9 cellular contexts compared by ENCODE assay signal in genomic region chr9:33162721-33163311, GRCh38. TPM values are rescaled to one million over a fixed set of nuclear protein-coding genes. Genes with fewer than 3 reads are reported as not detected.
DNase-seq lines count a peak whose midpoint lies in the region; ATAC-seq, FAIRE-seq and TF ChIP-seq lines count a peak whose summit lies in the region.
"Had no signal": no experiment of that assay in that cellular context is flagged by ENCODE, and none has a peak within 500 bp of the region (broad histone marks: within the 10 kb centered on the region; RNA-seq: fewer than 3 reads in every experiment).

No MANE protein-coding gene starts in this region.

- peaks cover 16% of the 10 kb centered on the region for H3K36me3 Mint-ChIP-seq in activated CD4-positive, alpha-beta T cell treated with anti-CD3 and anti-CD28 coated beads, Interleukin-2, amount 10 ng/mL, durations not matched to agents 7 days and 5 days (ENCODE audit: low read depth)
- H3K36me3 Mint-ChIP-seq in astrocyte (ENCODE audit: low read depth, unreplicated experiment), result no peaks in the 10 kb centered on the region
- H3K36me3 Mint-ChIP-seq: neural progenitor cell had no signal

- H3K4me3 ChIP-seq in astrocyte (ENCODE audit: insufficient read depth, low read depth, low read length) (no peak overlapping the region), HepG2 (replicated peaks in 1 of 3; ENCODE audit: insufficient read depth in 1 of 3, low read depth in 2 of 3, low read length in 3 of 3) (peak overlapping the region; percentile 2 to 59 (median 28)), tibial artery (peak overlapping the region; percentile 92)
- H3K4me3 ChIP-seq: neural progenitor cell had no signal

- H3K27me3 ChIP-seq in astrocyte (ENCODE audit: insufficient read depth, low read length) (no peaks in the 10 kb centered on the region), HepG2 (ENCODE audit: control insufficient read depth in 1 of 2, insufficient read depth in 2 of 2, low read length in 2 of 2) (no peaks in the 10 kb centered on the region; a peak in 1 of 5 replicates), tibial artery (no peaks in the 10 kb centered on the region)

- peaks cover 79% of the 10 kb centered on the region for H3K4me1 Mint-ChIP-seq in activated CD4-positive, alpha-beta T cell treated with anti-CD3 and anti-CD28 coated beads, Interleukin-2, amount 10 ng/mL, durations not matched to agents 7 days and 5 days
- peaks cover 66% of the 10 kb centered on the region for H3K4me1 Mint-ChIP-seq in astrocyte (ENCODE audit: low read depth, unreplicated experiment)

- DNase-seq in activated CD4-positive, alpha-beta T cell treated with anti-CD3 and anti-CD28 coated beads, Interleukin-2, amount 10 ng/mL, durations not matched to agents 7 days and 5 days, result no peak
- no peak for DNase-seq in activated CD4-positive, alpha-beta T cell treated with anti-CD3 and anti-CD28 coated beads for 48 hours
- peak; percentile 54 for DNase-seq in astrocyte (ENCODE audit: low read depth)
- peak; percentile 76 for DNase-seq in HepG2 (ENCODE audit: low spot score)
- DNase-seq in tibial artery, result peak; percentile 81 to 87
- DNase-seq in mucosa of gallbladder (ENCODE audit: low spot score), result no peak
- no peak for DNase-seq in AG08396 (ENCODE audit: low spot score)

- H3K9me3 ChIP-seq in astrocyte (ENCODE audit: insufficient read depth, low read depth, low read length) (no peaks in the 10 kb centered on the region), HepG2 (ENCODE audit: low read length) (no peaks in the 10 kb centered on the region), tibial artery (no peaks in the 10 kb centered on the region)

- H3K9ac ChIP-seq in astrocyte (ENCODE audit: low read length) (no peak overlapping the region), HepG2 (ENCODE audit: insufficient read depth, low read depth, low read length) (peak overlapping the region; percentile 48)
- H3K9ac ChIP-seq: neural progenitor cell had no signal

- no peaks in the 10 kb centered on the region for H3K27me3 Mint-ChIP-seq in activated CD4-positive, alpha-beta T cell treated with anti-CD3 and anti-CD28 coated beads, Interleukin-2, amount 10 ng/mL, durations not matched to agents 7 days and 5 days
- H3K27me3 Mint-ChIP-seq in astrocyte (ENCODE audit: low read depth, unreplicated experiment), result no peaks in the 10 kb centered on the region

- peak overlapping the region; percentile 50 for H3K27ac Mint-ChIP-seq in activated CD4-positive, alpha-beta T cell treated with anti-CD3 and anti-CD28 coated beads, Interleukin-2, amount 10 ng/mL, durations not matched to agents 7 days and 5 days
- peak overlapping the region; percentile 47 for H3K27ac Mint-ChIP-seq in astrocyte (ENCODE audit: unreplicated experiment)
- H3K27ac Mint-ChIP-seq: neural progenitor cell had no signal

- 6% methylated on average over 8 of the region's 9 CpGs for WGBS in HepG2 (ENCODE audit: low lambda C conversion rate)

- no peak for TF ChIP-seq RAD21 in HepG2 (CRISPR knock-in tag; IDR thresholded peaks at IDR 0.05)

- no peak for TF ChIP-seq CTCF in astrocyte (IDR thresholded peaks at IDR 0.05; ENCODE audit: insufficient read depth, low read depth, low read length)
- no peak for TF ChIP-seq CTCF in HepG2 (CRISPR knock-in tag; IDR thresholded peaks at IDR 0.05)
- no peak for TF ChIP-seq CTCF in tibial artery (IDR thresholded peaks at IDR 0.05)

- intact Hi-C loops in HepG2 (cut with micrococcal nuclease; ENCODE audit: unreplicated experiment), result loop anchor here (2.0 kb wide), 1 partner anchor 22 kb away; no protein-coding TSS in a partner anchor
- intact Hi-C loops in tibial artery (cut with DNase I; ENCODE audit: low total_unique reads), result no loop called here

- TF ChIP-seq EP300 in HepG2 (IDR thresholded peaks at IDR 0.05; ENCODE audit: low read depth in 2 of 2, low read length in 2 of 2) (peak in 1 of 2 experiments; percentile 52; a peak in 1 of 4 replicates), HepG2 (CRISPR knock-in tag; IDR thresholded peaks at IDR 0.05; ENCODE audit: borderline replicate concordance) (no peak)

- H3K36me3 ChIP-seq in astrocyte (ENCODE audit: insufficient read depth, low read length), result no peaks in the 10 kb centered on the region
- no peaks in the 10 kb centered on the region for H3K36me3 ChIP-seq in HepG2 (replicated peaks in 1 of 2; ENCODE audit: control insufficient read depth in 1 of 2, insufficient read depth in 2 of 2, low read length in 2 of 2)
- no peaks in the 10 kb centered on the region for H3K36me3 ChIP-seq in tibial artery
- H3K36me3 ChIP-seq: neural progenitor cell had no signal

- H2AFZ ChIP-seq in astrocyte (ENCODE audit: low read depth, low read length), result no peak overlapping the region
- no peak overlapping the region for H2AFZ ChIP-seq in HepG2 (ENCODE audit: low read length)
- H2AFZ ChIP-seq: neural progenitor cell had no signal

- POLR2A ChIA-PET in activated CD4-positive, alpha-beta T cell treated with anti-CD3 and anti-CD28 coated beads, Interleukin-2, amount 10 ng/mL, durations not matched to agents 7 days and 5 days (lab: Charles Lee), result no interaction called here
- POLR2A ChIA-PET in HepG2 (lab: Yijun Ruan, JAX), result interaction anchor here (1.0 to 2.1 kb wide), 5 partner anchors 10 to 138 kb away, joined by 3 to 11 read pairs (median 9); partner anchors contain the start of genes DNAJA1 and SMU1

- peaks cover 69% of the 10 kb centered on the region for H3K4me1 ChIP-seq in astrocyte (ENCODE audit: insufficient read depth, low read length)
- peaks cover 87% of the 10 kb centered on the region for H3K4me1 ChIP-seq in HepG2 (ENCODE audit: insufficient read depth, low read length)
- H3K4me1 ChIP-seq in tibial artery, result peaks cover 14 to 76% (median 67%) of the 10 kb centered on the region in 4 donors

- H4K20me1 ChIP-seq in astrocyte (ENCODE audit: insufficient read depth, low read length) (peaks cover 26% of the 10 kb centered on the region), HepG2 (ENCODE audit: insufficient read depth, low read length) (peaks cover 62% of the 10 kb centered on the region)

- no peak overlapping the region for H3K4me3 Mint-ChIP-seq in activated CD4-positive, alpha-beta T cell treated with anti-CD3 and anti-CD28 coated beads, Interleukin-2, amount 10 ng/mL, durations not matched to agents 7 days and 5 days
- H3K4me3 Mint-ChIP-seq in astrocyte (ENCODE audit: unreplicated experiment), result peak overlapping the region; percentile 61

- no peaks in the 10 kb centered on the region for H3K9me3 Mint-ChIP-seq in activated CD4-positive, alpha-beta T cell treated with anti-CD3 and anti-CD28 coated beads, Interleukin-2, amount 10 ng/mL, durations not matched to agents 7 days and 5 days
- no peaks in the 10 kb centered on the region for H3K9me3 Mint-ChIP-seq in astrocyte (ENCODE audit: unreplicated experiment)
- H3K9me3 Mint-ChIP-seq: neural progenitor cell had no signal

- in situ Hi-C loops in HepG2 (cut with HindIII; ENCODE audit: extremely low pct_ligation_motif_present, low pct_unique_long_range_greater_than_20kb), result no loop called here

- H3K4me2 ChIP-seq in astrocyte (ENCODE audit: low read length), result peak overlapping the region; percentile 94
- peak overlapping the region; percentile 86 for H3K4me2 ChIP-seq in HepG2 (ENCODE audit: low read depth, low read length)
- H3K4me2 ChIP-seq: neural progenitor cell had no signal

- CTCF ChIA-PET in activated CD4-positive, alpha-beta T cell treated with anti-CD3 and anti-CD28 coated beads, Interleukin-2, amount 10 ng/mL, durations not matched to agents 7 days and 5 days (lab: Charles Lee), result interaction anchor here (1.1 to 1.8 kb wide), 2 partner anchors 12 to 27 kb away, joined by 3 to 5 read pairs; no protein-coding TSS in a partner anchor
- CTCF ChIA-PET in HepG2 (lab: Yijun Ruan, JAX; ENCODE audit: low intra/inter-chr PET ratio, low total read pairs), result no interaction called here

- H3K79me2 ChIP-seq in astrocyte (ENCODE audit: insufficient read depth, low read length) (peaks cover 88% of the 10 kb centered on the region), HepG2 (ENCODE audit: insufficient read depth, low read length) (peaks cover 87% of the 10 kb centered on the region)

- no peak; a peak in 1 of 4 replicates for TF ChIP-seq POLR2A in HepG2 (IDR thresholded peaks at IDR 0.05; ENCODE audit: insufficient read depth in 1 of 2, low read depth in 2 of 2, low read length in 2 of 2)

- H3K27ac ChIP-seq in astrocyte (ENCODE audit: low read depth, low read length) (peak overlapping the region; percentile 97), HepG2 (ENCODE audit: extremely low read length, insufficient read depth, low read length) (peak overlapping the region; percentile 61), tibial artery (peak overlapping the region; percentile 95 to 98)
- H3K27ac ChIP-seq: neural progenitor cell had no signal

- ATAC-seq in HepG2, result peak; percentile 17
- no peak for ATAC-seq in HG03045 (IDR thresholded peaks at IDR 0.05; ENCODE audit: unreplicated experiment)

- FAIRE-seq in astrocyte (lab: Jason Lieb, UNC), result no peak
- peak; percentile 78 for FAIRE-seq in HepG2 (lab: Jason Lieb, UNC)

- no TSS peak for BruUV-seq in HepG2 (replicated peaks; lab: Mats Ljungman, UMichigan)

RNA-seq across cellular contexts. Expression of gene B4GALT1, which starts 4.3 kb away (rescaled TPM):
- total RNA-seq in activated CD4-positive, alpha-beta T cell treated with anti-CD3 and anti-CD28 coated beads, Interleukin-2, amount 10 ng/mL, durations not matched to agents 7 days and 5 days, result 10 to 100 TPM; 38.8 to 42.4 TPM
- 93.1 and 103 TPM in 2 replicates for total RNA-seq in astrocyte
- 15.7 TPM in 2 replicates for total RNA-seq in HepG2 (2016; rRNA removed; fragmentation: Illumina TruSeq; extraction: Trizol)
- total RNA-seq in HepG2 (2016; cell fraction: cytosol; rRNA removed; fragmentation: Illumina TruSeq; extraction: Trizol; ENCODE audit: low read depth), result 3.3 and 3.4 TPM in 2 replicates
- total RNA-seq in HepG2 (2016; cell fraction: insoluble cytoplasmic fraction; rRNA removed; fragmentation: Illumina TruSeq; extraction: Trizol), result 13.5 and 16.1 TPM in 2 replicates
- total RNA-seq in HepG2 (2016; cell fraction: membrane; rRNA removed; fragmentation: Illumina TruSeq; extraction: Trizol), result 19.9 and 20.6 TPM in 2 replicates
- total RNA-seq in HepG2 (2016; cell fraction: nucleus; rRNA removed; fragmentation: Illumina TruSeq; extraction: Trizol), result 22.5 and 25.2 TPM in 2 replicates
- 33.5 and 37.5 TPM in 2 replicates for polyA plus RNA-seq in HepG2 (2011; rRNA removed)
- polyA plus RNA-seq in HepG2 (2011; cell fraction: cytosol; rRNA removed), result 35.6 and 46.0 TPM in 2 replicates
- polyA plus RNA-seq in HepG2 (2011; cell fraction: nucleus; rRNA removed), result 14.7 and 19.1 TPM in 2 replicates
- polyA plus RNA-seq in HepG2 (2012), result 57.7 and 61.1 TPM in 2 replicates
- 5.0 and 5.4 TPM in 2 replicates for polyA plus RNA-seq in HepG2 (2016; cell fraction: cytosol; fragmentation: Illumina TruSeq; extraction: Trizol; ENCODE audit: low read depth)
- polyA plus RNA-seq in HepG2 (2016; cell fraction: insoluble cytoplasmic fraction; fragmentation: Illumina TruSeq; extraction: Trizol; ENCODE audit: low read depth), result 21.1 and 25.1 TPM in 2 replicates
- polyA plus RNA-seq in HepG2 (2016; cell fraction: membrane; fragmentation: Illumina TruSeq; extraction: Trizol; ENCODE audit: low read depth), result 21.2 TPM in 2 replicates
- polyA plus RNA-seq in HepG2 (2016; cell fraction: nucleus; fragmentation: Illumina TruSeq; extraction: Trizol; ENCODE audit: insufficient read depth, low read depth), result 40.6 and 42.3 TPM in 2 replicates
- 78.3 and 316 TPM in 2 replicates for polyA minus RNA-seq in HepG2 (2011; rRNA and poly(A)+ RNA removed; ENCODE audit: low replicate concordance)
- polyA minus RNA-seq in HepG2 (2011; cell fraction: cytosol; rRNA and poly(A)+ RNA removed), result 35.8 and 41.0 TPM in 2 replicates
- polyA minus RNA-seq in HepG2 (2011; cell fraction: nucleus; rRNA and poly(A)+ RNA removed), result 17.3 and 22.3 TPM in 2 replicates
- total RNA-seq in mucosa of gallbladder, result 66.8 TPM

Comparison
In these comparisons a context has a peak if more than half of its experiments do, and no peak if none do; other contexts are left out.
1. DNase-seq: peak in astrocyte (single experiment), HepG2 (single experiment) and tibial artery (2 of 2); none in activated CD4-positive, alpha-beta T cell treated with anti-CD3 and anti-CD28 coated beads, Interleukin-2, amount 10 ng/mL, durations not matched to agents 7 days and 5 days (single experiment), activated CD4-positive, alpha-beta T cell treated with anti-CD3 and anti-CD28 coated beads for 48 hours (single experiment), mucosa of gallbladder (single experiment) and AG08396 (single experiment).
2. Peak in every context shown above with its lines, with median percentiles within 50 percentile points of each other: H3K27ac ChIP-seq.